ENCODE assay signal across 17 cellular contexts in the genomic region with DNA sequence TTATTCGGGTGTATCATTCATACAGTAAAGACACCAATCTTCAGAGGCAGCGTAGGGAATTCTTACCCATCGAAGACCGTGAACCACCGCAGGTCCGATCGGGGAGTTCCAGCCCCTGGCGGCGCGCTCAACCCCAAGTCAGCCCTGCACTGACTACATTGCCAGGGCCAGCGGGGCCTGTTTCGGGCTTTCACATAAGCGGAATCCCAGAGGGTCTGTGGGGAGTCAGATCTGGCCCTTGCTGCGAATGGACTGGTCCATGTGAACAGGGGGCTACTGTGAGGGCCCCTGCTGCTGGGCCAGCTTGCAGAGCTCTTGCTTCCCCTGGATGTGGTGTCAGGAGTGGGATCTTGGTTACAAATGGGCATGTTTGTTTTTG. TPM values are rescaled to one million over a fixed set of nuclear protein-coding genes. Genes with fewer than 3 reads are reported as not detected.
"Had no signal": no experiment of that assay in that cellular context is flagged by ENCODE, and none has a peak within 500 bp of the region (broad histone marks: within the 10 kb centered on the region; RNA-seq: fewer than 3 reads in every experiment).

No MANE protein-coding gene starts in this region.

- H3K9me3 Mint-ChIP-seq: activated naive CD8-positive, alpha-beta T cell treated with anti-CD3 and anti-CD28 coated beads for 36 hours had no signal

- H3K4me3 ChIP-seq: lower lobe of right lung, pancreas, psoas muscle, right atrium auricular region, upper lobe of right lung had no signal

- H3K4me1 ChIP-seq: lower lobe of right lung, pancreas, psoas muscle, right atrium auricular region, upper lobe of right lung had no signal

- H3K4me3 Mint-ChIP-seq: activated naive CD8-positive, alpha-beta T cell treated with anti-CD3 and anti-CD28 coated beads for 36 hours; naive thymus-derived CD8-positive, alpha-beta T cell had no signal

- H3K36me3 ChIP-seq: lower lobe of right lung, pancreas, right atrium auricular region, upper lobe of right lung had no signal

- H3K36me3 Mint-ChIP-seq: activated naive CD8-positive, alpha-beta T cell treated with anti-CD3 and anti-CD28 coated beads for 36 hours; naive thymus-derived CD8-positive, alpha-beta T cell had no signal

- H3K27ac ChIP-seq: lower lobe of right lung, pancreas, psoas muscle, right atrium auricular region, upper lobe of right lung had no signal

- H3K9me3 ChIP-seq: lower lobe of right lung, pancreas, psoas muscle, upper lobe of right lung had no signal

- FAIRE-seq: pancreas had no signal

- DNase-seq: activated naive CD4-positive, alpha-beta T cell; activated naive CD8-positive, alpha-beta T cell treated with anti-CD3 and anti-CD28 coated beads for 36 hours; activated T-cell treated with anti-CD3 and anti-CD28 coated beads, Interleukin-2, amount 50 U/mL, for 1 hour; cerebellar nuclear complex; cortex of kidney; foreskin melanocyte; lower lobe of right lung; pancreas; psoas muscle; stimulated activated CD4-positive, alpha-beta T cell treated with anti-CD3 and anti-CD28 coated beads, Interleukin-12 subunit alpha, Interleukin-12 subunit beta, amount 100 ng/mL, for 4 hours; stimulated activated CD4-positive, alpha-beta T cell treated with anti-CD3 and anti-CD28 coated beads, Interleukin-4, amount 100 ng/mL, for 4 hours; stimulated activated naive CD8-positive, alpha-beta T cell treated with anti-CD3 and anti-CD28 coated beads, Interleukin-15, Interleukin-2, amounts not matched to agents 100 U/mL and 50 U/mL, for 24 hours; T-helper 9 cell; upper lobe of right lung had no signal

- H3K27ac Mint-ChIP-seq: activated naive CD8-positive, alpha-beta T cell treated with anti-CD3 and anti-CD28 coated beads for 36 hours; naive thymus-derived CD8-positive, alpha-beta T cell had no signal

RNA-seq across cellular contexts. Expression of a gene that starts 7.6 kb away (rescaled TPM):
- total RNA-seq: esophagus mucosa, right atrium auricular region had no signal

RNA-seq across cellular contexts. Expression of a gene that starts 11.7 kb away (rescaled TPM):
- total RNA-seq: right atrium auricular region had no signal
